1 cellular context compared by ENCODE assay signal in the genomic region with DNA sequence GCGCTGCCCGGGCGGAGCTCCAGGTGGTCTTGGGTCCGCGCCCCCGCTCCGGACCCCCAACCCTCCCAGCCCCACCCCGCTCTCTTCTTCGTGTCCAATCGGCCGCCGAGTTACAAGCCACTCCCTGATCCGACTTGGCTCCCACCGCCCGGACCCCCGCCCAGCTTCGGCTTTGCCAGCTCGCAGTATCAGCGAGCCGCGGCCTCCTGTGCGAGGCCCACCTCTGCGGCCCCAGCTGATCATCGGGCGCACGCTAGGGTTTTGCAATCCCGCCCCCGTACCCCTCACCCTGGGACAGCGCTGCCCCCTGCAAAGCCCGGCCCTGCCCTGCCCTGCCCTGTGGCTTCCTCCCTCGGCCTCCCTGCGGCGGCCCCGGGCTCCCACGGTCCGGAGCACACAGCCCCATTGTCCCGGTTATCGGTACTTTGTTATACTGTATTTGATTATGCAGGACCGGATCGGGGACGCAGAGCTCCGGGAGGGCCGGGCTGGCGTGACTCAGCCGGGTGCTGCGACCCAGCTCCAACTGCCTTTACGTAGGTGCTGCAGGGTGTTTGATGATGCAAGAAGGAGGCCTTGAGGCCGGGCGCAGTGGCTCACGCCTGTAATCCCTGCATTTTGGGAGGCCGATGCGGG.
TF ChIP-seq lines count a peak whose summit lies in the region.

No MANE protein-coding gene starts in this region.

TF ChIP-seq in H1, 55 proteins besides CTCF, POLR2A, EP300 and RAD21:
- TF ChIP-seq HDAC2 (IDR thresholded peaks at IDR 0.05; ENCODE audit: borderline replicate concordance in 1 of 2, low read depth in 2 of 2, low read length in 2 of 2) (no peak; a peak in 1 of 4 replicates), CHD1 (IDR thresholded peaks at IDR 0.05; ENCODE audit: low read depth, low read length) (no peak), TBP (IDR thresholded peaks at IDR 0.05; ENCODE audit: low read depth, low read length) (peak; percentile 58; the same call in 1 of the 2 replicates), JUN (IDR thresholded peaks at IDR 0.05; ENCODE audit: low read depth, low read length) (no peak), RBBP5 (IDR thresholded peaks at IDR 0.05; ENCODE audit: borderline replicate concordance, low read depth, low read length) (no peak), RNF2 (IDR thresholded peaks at IDR 0.05; ENCODE audit: borderline replicate concordance, low read depth, low read length, missing control alignments, poor library complexity, severe bottlenecking) (no peak), SIX5 (IDR thresholded peaks at IDR 0.05; ENCODE audit: low read depth, low read length) (no peak), SP4 (IDR thresholded peaks at IDR 0.05; ENCODE audit: low read length) (no peak), RXRA (IDR thresholded peaks at IDR 0.05; ENCODE audit: insufficient read depth, low read depth, low read length) (no peak), PHF8 (conservative IDR thresholded peaks at IDR 0.05; ENCODE audit: low read depth, low read length) (peak; percentile 59; the same call in 1 of the 2 replicates), TAF1 (IDR thresholded peaks at IDR 0.05; ENCODE audit: low read depth, low read length) (peak; percentile 80), GABPA (IDR thresholded peaks at IDR 0.05; ENCODE audit: borderline replicate concordance, insufficient read depth, low read length) (0 out of 2 replicates have a peak, but pooled peaks have one; percentile 23), GTF2F1 (IDR thresholded peaks at IDR 0.05; ENCODE audit: borderline replicate concordance, low read depth, low read length) (no peak), NANOG (IDR thresholded peaks at IDR 0.05; ENCODE audit: insufficient read depth, low read depth, low read length, poor library complexity, severe bottlenecking) (no peak), FOSL1 (IDR thresholded peaks at IDR 0.05; ENCODE audit: insufficient read depth, low read depth, low read length) (no peak), EGR1 (IDR thresholded peaks at IDR 0.05; ENCODE audit: borderline replicate concordance, low read depth, low read length) (no peak), EZH2 (IDR thresholded peaks at IDR 0.05; ENCODE audit: low read depth, low read length, severe bottlenecking) (no peak), POLR2AphosphoS5 (IDR thresholded peaks at IDR 0.05; ENCODE audit: low read depth, low read length) (peak; percentile 79), TAF7 (optimal IDR thresholded peaks at IDR 0.05; ENCODE audit: borderline replicate concordance, low read depth, low read length) (peak; percentile 61)
